Comparison of ENCODE assay signal across 18 cellular contexts in the genomic region with DNA sequence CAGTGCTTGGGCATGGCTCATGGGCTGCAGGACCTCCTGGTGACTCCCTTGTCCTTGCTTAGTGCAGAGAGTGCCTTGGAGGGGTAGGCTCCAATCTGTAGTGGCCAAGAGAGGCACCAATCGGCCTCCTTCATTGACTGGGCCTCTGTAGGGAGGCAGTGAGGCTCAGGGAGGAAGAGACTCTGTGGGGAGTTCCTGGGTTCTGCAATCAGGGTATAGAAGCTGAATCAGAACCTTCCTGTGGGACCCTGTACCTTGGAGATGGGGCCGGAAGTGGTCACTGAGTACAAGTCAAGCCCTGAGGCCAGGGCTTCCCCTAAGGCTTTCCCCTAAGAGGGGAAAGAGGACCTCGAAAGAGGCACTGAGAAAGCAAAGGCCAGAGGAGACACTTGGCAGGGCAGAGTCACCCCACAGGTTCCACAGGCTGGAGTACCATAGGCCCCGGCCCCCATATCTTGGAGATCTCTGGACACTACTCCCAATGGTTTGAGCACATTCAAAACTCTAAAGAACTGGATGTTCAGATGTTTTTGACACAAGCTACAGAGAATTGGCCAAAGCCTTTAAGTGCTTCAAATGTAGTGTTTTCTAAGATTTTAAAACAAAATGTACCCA.
DNase-seq lines count a peak whose midpoint lies in the region; ATAC-seq, FAIRE-seq and TF ChIP-seq lines count a peak whose summit lies in the region.
"Had no signal": no experiment of that assay in that cellular context is flagged by ENCODE, and none has a peak within 500 bp of the region (broad histone marks: within the 10 kb centered on the region; RNA-seq: fewer than 3 reads in every experiment).

No MANE protein-coding gene starts in this region.

- intact Hi-C loops in ascending aorta (cut with DNase I) = loop anchor here (10.0 kb wide), 1 partner anchor 128 kb away; no protein-coding TSS in a partner anchor

- no peaks in the 10 kb centered on the region for H3K9me3 ChIP-seq in ascending aorta

- H3K27ac ChIP-seq in C4-2B = peak overlapping the region; percentile 3
- H3K27ac ChIP-seq in angular gyrus (ENCODE audit: low read depth, low read length) = peak overlapping the region; percentile 20
- no peak overlapping the region for H3K27ac ChIP-seq in ascending aorta

- peak; percentile 80 for FAIRE-seq in GM18507 (lab: Jason Lieb, UNC)

- TF ChIP-seq CTCF in C4-2B (conservative IDR thresholded peaks at IDR 0.05) (no peak), ascending aorta (IDR thresholded peaks at IDR 0.05) (no peak)

- DNase-seq in GM18507 (ENCODE audit: extremely low spot score, insufficient read length, low read depth) = no peak
- DNase-seq in activated gamma-delta T cell treated with Interleukin-2 at 50 U/mL for 16 hours = no peak
- no peak for DNase-seq in ascending aorta (ENCODE audit: low spot score in 2 of 2)
- no peak for DNase-seq in Kasumi-1 (lab: John Stamatoyannopoulos, UW)
- DNase-seq in mucosa of gallbladder (ENCODE audit: low spot score) = no peak
- DNase-seq: activated CD4-positive, alpha-beta T cell treated with anti-CD3 and anti-CD28 coated beads for 4 hours; activated CD8-positive, alpha-beta memory T cell treated with anti-CD3 and anti-CD28 coated beads, Interleukin-2, amount 10 ng/mL, durations not matched to agents 7 days and 5 days; CD4-positive, alpha-beta memory T cell; DMS53; foreskin melanocyte; kidney glomerular epithelial cell; NCI-H1105; NCI-H510A; stimulated activated CD4-positive, alpha-beta T cell treated with anti-CD3 and anti-CD28 coated beads, Interleukin-2, amount 100 ng/mL, for 48 hours had no signal

- no peaks in the 10 kb centered on the region for H3K27me3 ChIP-seq in ascending aorta

- H3K4me3 ChIP-seq in ascending aorta = no peak overlapping the region

- H3K4me1 ChIP-seq in ascending aorta = no peaks in the 10 kb centered on the region

- ATAC-seq in HG03039 (IDR thresholded peaks at IDR 0.05; ENCODE audit: unreplicated experiment) = peak; percentile 38
- ATAC-seq: activated CD8-positive, alpha-beta memory T cell treated with anti-CD3 and anti-CD28 coated beads, Interleukin-2, amount 10 ng/mL, durations not matched to agents 7 days and 5 days; activated T-helper 17 cell treated with anti-CD3 and anti-CD28 coated beads, Interleukin-2, amount 50 U/mL, for 72 hours had no signal

- no peaks in the 10 kb centered on the region for H3K36me3 ChIP-seq in ascending aorta

Comparison
In these comparisons a context has a peak if more than half of its experiments do, and no peak if none do; other contexts are left out.
1. H3K27ac ChIP-seq: peak in C4-2B (single experiment) and angular gyrus (single experiment); none in ascending aorta (0 of 2).